Comparison of ENCODE assay signal across 8 cellular contexts in genomic region chr17:44636562-44636961, GRCh38. TPM values are rescaled to one million over a fixed set of nuclear protein-coding genes. Genes with fewer than 3 reads are reported as not detected.
DNase-seq lines count a peak whose midpoint lies in the region; TF ChIP-seq lines count a peak whose summit lies in the region.

No MANE protein-coding gene starts in this region.

- H3K27ac ChIP-seq in endodermal cell (ENCODE audit: low read depth, low read length) (no peak overlapping the region), neural progenitor cell (no peak overlapping the region)

- no peak overlapping the region for H3K27ac Mint-ChIP-seq in endodermal cell
- no peak overlapping the region for H3K27ac Mint-ChIP-seq in neural progenitor cell

- no peaks in the 10 kb centered on the region for H3K4me1 Mint-ChIP-seq in endodermal cell
- peaks cover 4% of the 10 kb centered on the region for H3K4me1 Mint-ChIP-seq in neural progenitor cell

- H3K27me3 ChIP-seq in endodermal cell (ENCODE audit: control insufficient read depth, insufficient read depth, low read length, poor library complexity, severe bottlenecking) (peaks cover 3% of the 10 kb centered on the region), neural progenitor cell (no peaks in the 10 kb centered on the region)

- H3K36me3 ChIP-seq in endodermal cell (ENCODE audit: control insufficient read depth, insufficient read depth, low read length), result no peaks in the 10 kb centered on the region
- H3K36me3 ChIP-seq in neural progenitor cell, result no peaks in the 10 kb centered on the region

- H3K4me2 ChIP-seq in neural progenitor cell, result no peak overlapping the region

- H3K4me3 Mint-ChIP-seq in endodermal cell (no peak overlapping the region), neural progenitor cell (no peak overlapping the region)

- no peaks in the 10 kb centered on the region for H3F3A ChIP-seq in neural progenitor cell (ENCODE audit: low read depth)

- 60 to 64% methylated on average over 1 of the region's 1 CpG for WGBS in endodermal cell (ENCODE audit: insufficient coverage in 1 of 2, insufficient read length in 1 of 2), 2 experiments

- no peaks in the 10 kb centered on the region for H3K4me1 ChIP-seq in endodermal cell (ENCODE audit: control insufficient read depth, insufficient read depth, low read length)
- H3K4me1 ChIP-seq in neural progenitor cell, result no peaks in the 10 kb centered on the region

- H3K4me3 ChIP-seq in endodermal cell (ENCODE audit: low read length) (no peak overlapping the region), neural progenitor cell (no peak overlapping the region)

- H2AFZ ChIP-seq in neural progenitor cell (replicated peaks), result no peak overlapping the region

- no peaks in the 10 kb centered on the region for H3K79me2 ChIP-seq in neural progenitor cell (ENCODE audit: low read depth)

- H3K9me3 ChIP-seq in endodermal cell (ENCODE audit: control insufficient read depth, low read length), result no peaks in the 10 kb centered on the region
- no peaks in the 10 kb centered on the region for H3K9me3 ChIP-seq in neural progenitor cell (ENCODE audit: low read depth)

- TF ChIP-seq CTCF in endodermal cell (conservative IDR thresholded peaks at IDR 0.05) (peak; percentile 65), neural progenitor cell (IDR thresholded peaks at IDR 0.05) (peak; percentile 58)

- no peak overlapping the region for H3K9ac ChIP-seq in endodermal cell (ENCODE audit: extremely low read depth, low read length, poor library complexity, severe bottlenecking)
- no peak overlapping the region for H3K9ac ChIP-seq in neural progenitor cell

- H3K36me3 Mint-ChIP-seq in endodermal cell (ENCODE audit: low read depth) (no peaks in the 10 kb centered on the region), neural progenitor cell (no peaks in the 10 kb centered on the region)

- peak; percentile 7 for DNase-seq in NCI-H2107 treated with DMSO at 0.1 percent for 48 hours (lab: John Stamatoyannopoulos, UW; ENCODE audit: unreplicated experiment)
- no peak for DNase-seq in NCI-H2107 (lab: John Stamatoyannopoulos, UW)
- DNase-seq in NCI-H82 treated with DMSO at 0.1 percent for 48 hours (lab: John Stamatoyannopoulos, UW; ENCODE audit: unreplicated experiment), result peak; percentile 35
- DNase-seq in endodermal cell, result no peak
- DNase-seq in neural progenitor cell (ENCODE audit: low spot score), result peak; percentile 30
- no peak for DNase-seq in stimulated activated CD8-positive, alpha-beta memory T cell treated with anti-CD3 and anti-CD28 coated beads, Interleukin-4, amount 100 ng/mL, for 48 hours
- no peak for DNase-seq in activated naive CD4-positive, alpha-beta T cell treated with Interleukin-2 at 50 U/mL for 16 hours
- DNase-seq in stimulated activated naive CD4-positive, alpha-beta T cell (lab: John Stamatoyannopoulos, UW), result no peak

- H4K20me1 ChIP-seq in neural progenitor cell (ENCODE audit: low read depth), result no peaks in the 10 kb centered on the region

- peaks cover 2% of the 10 kb centered on the region for H3K27me3 Mint-ChIP-seq in endodermal cell (ENCODE audit: insufficient read depth)
- peaks cover 5% of the 10 kb centered on the region for H3K27me3 Mint-ChIP-seq in neural progenitor cell (ENCODE audit: insufficient read depth, low read depth)

- H3K9me3 Mint-ChIP-seq in endodermal cell, result no peaks in the 10 kb centered on the region
- H3K9me3 Mint-ChIP-seq in neural progenitor cell, result no peaks in the 10 kb centered on the region

RNA-seq across cellular contexts. Expression of gene MEIOC, which starts 19.7 kb away (rescaled TPM):
- total RNA-seq in endodermal cell (1 to 10 TPM; 1.4 to 3.7 TPM), neural progenitor cell (ENCODE audit: low replicate concordance) (15.1 and 22.0 TPM in 2 replicates)
- 2.7 TPM for polyA plus RNA-seq in endodermal cell (2013, experiment 1 of 2)
- polyA plus RNA-seq in endodermal cell (2013, experiment 2 of 2), result 2.8 TPM

RNA-seq across cellular contexts. Expression of gene CCDC43, which starts 53.0 kb away (rescaled TPM):
- total RNA-seq in endodermal cell, result 10 to 100 TPM; 35.7 to 38.1 TPM
- 24.0 TPM for polyA plus RNA-seq in endodermal cell (2013, experiment 1 of 2)
- polyA plus RNA-seq in endodermal cell (2013, experiment 2 of 2), result 25.0 TPM
- total RNA-seq in neural progenitor cell (ENCODE audit: low replicate concordance), result 31.3 and 46.5 TPM in 2 replicates

Comparison
In these comparisons a context has a peak if more than half of its experiments do, and no peak if none do; other contexts are left out.
1. DNase-seq: peak in NCI-H2107 treated with DMSO at 0.1 percent for 48 hours (single experiment), NCI-H82 treated with DMSO at 0.1 percent for 48 hours (single experiment) and neural progenitor cell (single experiment); none in NCI-H2107 (single experiment), endodermal cell (single experiment), stimulated activated CD8-positive, alpha-beta memory T cell treated with anti-CD3 and anti-CD28 coated beads, Interleukin-4, amount 100 ng/mL, for 48 hours (single experiment), activated naive CD4-positive, alpha-beta T cell treated with Interleukin-2 at 50 U/mL for 16 hours (single experiment) and stimulated activated naive CD4-positive, alpha-beta T cell (0 of 6).